In the genomic region with DNA sequence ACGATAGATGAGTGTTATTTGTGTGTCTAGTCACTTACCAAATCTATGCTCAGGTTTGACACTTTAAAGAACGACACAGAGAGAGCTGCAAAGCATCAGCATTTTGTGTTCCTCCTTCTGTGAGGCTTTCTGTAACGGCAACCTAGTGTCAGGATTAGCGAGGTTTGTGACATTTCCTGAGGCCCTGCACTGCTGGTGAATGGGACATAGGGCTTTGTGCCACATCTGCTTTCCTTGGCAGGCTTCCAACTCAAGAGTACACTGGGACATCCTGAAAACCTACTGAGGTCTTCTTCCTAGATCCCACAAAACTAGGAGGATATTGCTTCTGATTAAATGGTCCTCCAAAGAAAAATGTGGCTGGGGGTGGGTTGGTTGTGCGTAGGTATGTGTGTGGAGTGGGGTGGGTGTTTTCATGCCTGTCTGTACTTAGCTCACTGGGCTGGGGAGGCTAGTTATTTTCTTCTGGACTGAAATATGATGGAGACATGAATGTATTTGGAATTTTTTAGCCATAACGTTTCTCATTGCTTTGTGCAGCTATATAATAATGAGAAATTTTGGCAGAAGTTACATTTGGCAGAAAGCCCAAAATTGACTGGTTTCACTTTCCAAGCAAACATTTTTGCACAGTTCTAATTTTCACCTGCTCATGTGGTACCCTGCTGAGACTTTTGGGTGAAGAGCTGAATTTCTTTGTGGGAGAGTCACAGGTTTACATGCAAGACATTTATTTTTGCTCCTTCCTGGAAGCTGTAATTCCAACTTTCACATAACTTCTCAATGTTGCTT, we compare ENCODE assay signal across 10 cellular contexts.
DNase-seq lines count a peak whose midpoint lies in the region; TF ChIP-seq lines count a peak whose summit lies in the region.
"Had no signal": no experiment of that assay in that cellular context is flagged by ENCODE, and none has a peak within 500 bp of the region (broad histone marks: within the 10 kb centered on the region; RNA-seq: fewer than 3 reads in every experiment).

No MANE protein-coding gene starts in this region.

- H3K4me3 ChIP-seq in A673 (ENCODE audit: low read depth, low read length, poor library complexity, severe bottlenecking) (no peak overlapping the region), OCI-LY3 (ENCODE audit: low read length) (no peak overlapping the region)

- peak overlapping the region; percentile 4 for H3K4me3 Mint-ChIP-seq in HFFc6
- H3K4me3 Mint-ChIP-seq in activated CD4-positive, alpha-beta memory T cell treated with anti-CD3 and anti-CD28 coated beads for 36 hours = no peak overlapping the region

- H3K9me3 ChIP-seq in A673 (ENCODE audit: low read depth, low read length, poor library complexity, severe bottlenecking) (no peaks in the 10 kb centered on the region), OCI-LY3 (ENCODE audit: insufficient read depth, low read length) (no peaks in the 10 kb centered on the region)

- no TSS peak for BruUV-seq in A673 (replicated peaks; lab: Mats Ljungman, UMichigan)

- peaks cover 22% of the 10 kb centered on the region for H3K4me1 ChIP-seq in A673 (ENCODE audit: insufficient read depth, low read length, poor library complexity, severe bottlenecking)
- peaks cover 14% of the 10 kb centered on the region for H3K4me1 ChIP-seq in OCI-LY3 (ENCODE audit: low read length)

- H2AFZ ChIP-seq in OCI-LY3 (ENCODE audit: low read depth, low read length) = no peak overlapping the region

- H3K27ac Mint-ChIP-seq in HFFc6 = peak overlapping the region; percentile 6; the same call in 1 of the 2 replicates
- no peak overlapping the region for H3K27ac Mint-ChIP-seq in activated CD4-positive, alpha-beta memory T cell treated with anti-CD3 and anti-CD28 coated beads for 36 hours
- H3K27ac Mint-ChIP-seq: CD4-positive, alpha-beta memory T cell had no signal

- CTCF ChIA-PET in A673 (lab: Charles Lee) = no interaction called here
- CTCF ChIA-PET in activated CD4-positive, alpha-beta memory T cell treated with anti-CD3 and anti-CD28 coated beads for 36 hours (lab: Charles Lee) = no interaction called here

- H3K36me3 ChIP-seq in A673 (ENCODE audit: insufficient read depth, low read length, poor library complexity, severe bottlenecking) (no peaks in the 10 kb centered on the region), OCI-LY3 (replicated peaks; ENCODE audit: low read depth, low read length) (no peaks in the 10 kb centered on the region)

- no peak for TF ChIP-seq CTCF in A673 (conservative IDR thresholded peaks at IDR 0.05; ENCODE audit: low read depth, low read length)
- TF ChIP-seq CTCF in HFFc6 (IDR thresholded peaks at IDR 0.05) = no peak
- TF ChIP-seq CTCF in OCI-LY3 (IDR thresholded peaks at IDR 0.05; ENCODE audit: low read depth, low read length) = no peak

- DNase-seq in A673 (ENCODE audit: low spot score) = peak; percentile 70
- no peak for DNase-seq in HFFc6
- peak; percentile 34 for DNase-seq in glomerular endothelial cell (ENCODE audit: extremely low read depth, low read depth, low spot score)
- DNase-seq in activated CD4-positive, alpha-beta memory T cell treated with anti-CD3 and anti-CD28 coated beads for 36 hours = no peak
- no peak for DNase-seq in hepatic stellate cell (ENCODE audit: low spot score)
- DNase-seq in putamen (ENCODE audit: low spot score) = no peak
- no peak for DNase-seq in activated T-cell treated with anti-CD3 and anti-CD28 coated beads for 4 hours
- DNase-seq: CD4-positive, alpha-beta memory T cell; T-helper 9 cell had no signal

- H3K27ac ChIP-seq in A673 (ENCODE audit: low read depth, low read length, poor library complexity, severe bottlenecking) (peak overlapping the region; percentile 12), OCI-LY3 (ENCODE audit: low read length) (no peak overlapping the region)

- no peaks in the 10 kb centered on the region for H3K36me3 Mint-ChIP-seq in HFFc6 (ENCODE audit: low read depth)
- no peaks in the 10 kb centered on the region for H3K36me3 Mint-ChIP-seq in activated CD4-positive, alpha-beta memory T cell treated with anti-CD3 and anti-CD28 coated beads for 36 hours
- H3K36me3 Mint-ChIP-seq: CD4-positive, alpha-beta memory T cell had no signal

- H3K4me2 ChIP-seq in OCI-LY3 (ENCODE audit: low read length) = peak overlapping the region; percentile 50

- no peaks in the 10 kb centered on the region; the same call in 1 of the 2 replicates for H3K9me3 Mint-ChIP-seq in HFFc6
- H3K9me3 Mint-ChIP-seq in activated CD4-positive, alpha-beta memory T cell treated with anti-CD3 and anti-CD28 coated beads for 36 hours = no peaks in the 10 kb centered on the region

- POLR2A ChIA-PET in A673 (lab: Charles Lee; ENCODE audit: low non-redundant PET) = no interaction called here
- POLR2A ChIA-PET in activated CD4-positive, alpha-beta memory T cell treated with anti-CD3 and anti-CD28 coated beads for 36 hours (lab: Charles Lee) = no interaction called here

- H3K27me3 Mint-ChIP-seq in HFFc6 (ENCODE audit: insufficient read depth) = no peaks in the 10 kb centered on the region
- H3K27me3 Mint-ChIP-seq in activated CD4-positive, alpha-beta memory T cell treated with anti-CD3 and anti-CD28 coated beads for 36 hours = no peaks in the 10 kb centered on the region

- intact Hi-C loops in A673 (cut with micrococcal nuclease; ENCODE audit: unreplicated experiment) = no loop called here
- intact Hi-C loops in activated CD4-positive, alpha-beta memory T cell treated with anti-CD3 and anti-CD28 coated beads for 36 hours (cut with micrococcal nuclease) = no loop called here

- H3K4me1 Mint-ChIP-seq in HFFc6 (ENCODE audit: low read depth) = peaks cover 34% of the 10 kb centered on the region
- H3K4me1 Mint-ChIP-seq in activated CD4-positive, alpha-beta memory T cell treated with anti-CD3 and anti-CD28 coated beads for 36 hours (ENCODE audit: low read depth) = no peaks in the 10 kb centered on the region

- H3K79me2 ChIP-seq in OCI-LY3 (ENCODE audit: low read length) = no peaks in the 10 kb centered on the region

- H3K27me3 ChIP-seq in A673 (replicated peaks; ENCODE audit: insufficient read depth, low read depth, low read length, poor library complexity) = no peaks in the 10 kb centered on the region
- H3K27me3 ChIP-seq in OCI-LY3 (ENCODE audit: low read depth, low read length) = no peaks in the 10 kb centered on the region

- no peaks in the 10 kb centered on the region for H4K20me1 ChIP-seq in OCI-LY3 (ENCODE audit: insufficient read depth, low read length)

- no peak overlapping the region for H3K9ac ChIP-seq in OCI-LY3 (ENCODE audit: low read length)

Comparison
In these comparisons a context has a peak if more than half of its experiments do, and no peak if none do; other contexts are left out.
1. DNase-seq: peak in A673 (single experiment) and glomerular endothelial cell (single experiment); none in HFFc6 (single experiment), activated CD4-positive, alpha-beta memory T cell treated with anti-CD3 and anti-CD28 coated beads for 36 hours (single experiment), hepatic stellate cell (single experiment), putamen (single experiment) and activated T-cell treated with anti-CD3 and anti-CD28 coated beads for 4 hours (single experiment).